Comparison of ENCODE assay signal across 26 cellular contexts in genomic region chrX:38341442-38341841, GRCh38.
"Had no signal": no experiment of that assay in that cellular context is flagged by ENCODE, and none has a peak within 500 bp of the region (broad histone marks: within the 10 kb centered on the region; RNA-seq: fewer than 3 reads in every experiment).

No MANE protein-coding gene starts in this region.

- DNase-seq: activated CD4-positive, alpha-beta memory T cell treated with anti-CD3 and anti-CD28 coated beads, Interleukin-2, amount 10 ng/mL, durations not matched to agents 7 days and 5 days; activated CD4-positive, alpha-beta T cell treated with anti-CD3 and anti-CD28 coated beads for 1 hour; activated CD4-positive, alpha-beta T cell treated with anti-CD3 and anti-CD28 coated beads for 48 hours; activated CD4-positive, CD25-positive, alpha-beta regulatory T cell; activated CD8-positive, alpha-beta memory T cell treated with anti-CD3 and anti-CD28 coated beads for 24 hours; activated CD8-positive, alpha-beta memory T cell treated with anti-CD3 and anti-CD28 coated beads, Interleukin-2, amount 10 ng/mL, durations not matched to agents 7 days and 5 days; activated CD8-positive, alpha-beta memory T cell treated with anti-CD3 and anti-CD28 coated beads, Interleukin-2, amount 50 U/mL, for 48 hours; activated effector memory CD4-positive, alpha-beta T cell treated with Interleukin-2 at 50 U/mL for 16 hours; activated naive CD4-positive, alpha-beta T cell; activated naive CD4-positive, alpha-beta T cell treated with anti-CD3 and anti-CD28 coated beads, Interleukin-2, amount 50 U/mL, for 16 hours; activated naive CD8-positive, alpha-beta T cell treated with anti-CD3 and anti-CD28 coated beads for 36 hours; activated T-cell treated with anti-CD3 and anti-CD28 coated beads, Interleukin-2, amount 50 U/mL, for 48 hours; amygdala; NCI-H1092 treated with DMSO at 0.1 percent for 48 hours; NCI-H146; NCI-H187; NCI-H2029 treated with DMSO at 0.1 percent for 48 hours; NCI-H2107; NCI-H226; NCI-H446 treated with DMSO at 0.1 percent for 48 hours; NCI-H524; NCI-H774; SHP77; SJCRH30; T1000; WERI-Rb-1 had no signal
